9 cellular contexts compared by ENCODE assay signal in genomic region chr4:73573794-73574528, GRCh38. TPM values are rescaled to one million over a fixed set of nuclear protein-coding genes. Genes with fewer than 3 reads are reported as not detected.
DNase-seq lines count a peak whose midpoint lies in the region; ATAC-seq and TF ChIP-seq lines count a peak whose summit lies in the region.
"Had no signal": no experiment of that assay in that cellular context is flagged by ENCODE, and none has a peak within 500 bp of the region (broad histone marks: within the 10 kb centered on the region; RNA-seq: fewer than 3 reads in every experiment).

No MANE protein-coding gene starts in this region.

- TF ChIP-seq CTCF in AG09319 (IDR thresholded peaks at IDR 0.05; ENCODE audit: low read depth, low read length) (peak; percentile 98), GM13976 (IDR thresholded peaks at IDR 0.05; ENCODE audit: borderline replicate concordance, control extremely low read depth, extremely low read depth, insufficient read depth, missing control alignments) (peak; percentile 81)

- ATAC-seq in HG02642 (IDR thresholded peaks at IDR 0.05; ENCODE audit: poor library complexity, unreplicated experiment): peak; percentile 78
- ATAC-seq: T-cell had no signal

- in situ Hi-C loops in GM13976 (cut with MboI; ENCODE audit: low sequenced_read_pairs, unreplicated experiment): loop anchor here (10.0 kb wide), 1 partner anchor 81 kb away; no protein-coding TSS in a partner anchor

- H3K27ac ChIP-seq in epithelial cell of prostate: no peak overlapping the region

- DNase-seq in AG09319 (ENCODE audit: extremely low read depth, low read depth) (peak; percentile 65), GM13976 (ENCODE audit: low spot score) (peak; percentile 36), NCI-H1092 (lab: John Stamatoyannopoulos, UW) (peak; percentile 89), SK-N-DZ (ENCODE audit: low spot score) (peak; percentile 88), epithelial cell of prostate (ENCODE audit: low read depth, low spot score) (peak; percentile 10), myocyte (ENCODE audit: low read depth) (peak; percentile 86), OCI-M2 (lab: John Stamatoyannopoulos, UW; ENCODE audit: unreplicated experiment) (no peak)

RNA-seq across cellular contexts. Expression of gene RASSF6, which starts 46.3 kb away (rescaled TPM):
- polyA plus RNA-seq in SK-N-DZ (2014; cell fraction: cytosol; rRNA removed): 0.51 and 1.1 TPM in 2 replicates
- polyA plus RNA-seq in SK-N-DZ (2014; cell fraction: nucleus; rRNA removed): 0.17 and 1.9 TPM in 2 replicates
- not detected in 2 replicates for total RNA-seq in myocyte
- polyA plus RNA-seq in myocyte (2012): not detected
